ENCODE assay signal across 27 cellular contexts in the genomic region with DNA sequence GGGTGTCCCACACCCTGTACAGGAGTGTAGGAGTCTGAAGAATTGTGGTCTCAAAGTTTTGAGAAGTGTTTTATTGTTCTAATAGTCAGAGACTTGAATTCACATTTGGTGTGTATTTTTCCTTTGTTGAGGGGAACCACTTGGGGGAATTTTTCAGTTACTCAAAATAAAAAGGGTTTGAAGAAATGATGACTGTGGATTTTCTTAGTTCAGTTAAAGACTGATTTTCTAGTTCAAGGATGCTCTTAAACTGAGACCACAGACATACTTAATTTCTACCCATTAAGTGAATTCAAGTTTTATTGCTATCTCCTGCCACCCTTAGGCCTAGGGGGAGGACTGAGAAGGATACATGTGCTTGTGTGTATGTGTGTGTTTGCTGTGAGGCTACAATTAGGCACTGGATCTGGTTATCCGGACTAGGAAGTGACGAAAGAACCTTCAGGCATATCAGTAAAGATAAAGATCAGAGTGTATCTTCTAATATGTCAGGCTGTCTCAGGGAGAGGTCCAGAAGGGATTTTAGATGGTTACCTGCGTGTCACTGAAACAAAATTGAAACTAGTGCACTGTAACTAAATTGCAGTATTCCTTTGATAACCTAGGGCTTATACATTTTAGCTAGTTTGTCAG.
"Had no signal": no experiment of that assay in that cellular context is flagged by ENCODE, and none has a peak within 500 bp of the region (broad histone marks: within the 10 kb centered on the region; RNA-seq: fewer than 3 reads in every experiment).

No MANE protein-coding gene starts in this region.

- H3K4me3 ChIP-seq: coronary artery, dorsolateral prefrontal cortex had no signal

- DNase-seq: activated B cell treated with CpG ODN at 0.5 μM for 24 hours; activated CD4-positive, alpha-beta T cell treated with anti-CD3 and anti-CD28 coated beads for 48 hours; activated CD4-positive, alpha-beta T cell treated with anti-CD3 and anti-CD28 coated beads, Interleukin-2, amount 50 U/mL, for 1 hour; activated CD4-positive, alpha-beta T cell treated with anti-CD3 and anti-CD28 coated beads, Interleukin-2, amount 50 U/mL, for 48 hours; activated CD8-positive, alpha-beta memory T cell treated with anti-CD3 and anti-CD28 coated beads for 24 hours; activated CD8-positive, alpha-beta T cell treated with anti-CD3 and anti-CD28 coated beads for 36 hours; activated effector memory CD4-positive, alpha-beta T cell treated with Interleukin-2 at 50 U/mL for 16 hours; activated gamma-delta T cell treated with Interleukin-2 at 50 U/mL for 16 hours; activated naive CD4-positive, alpha-beta T cell treated with anti-CD3 and anti-CD28 coated beads, Interleukin-2, amount 50 U/mL, for 16 hours; activated naive CD4-positive, alpha-beta T cell treated with Interleukin-2 at 50 U/mL for 16 hours; activated T-cell treated with anti-CD3 and anti-CD28 coated beads, Interleukin-2, amount 50 U/mL, for 4 hours; amniotic stem cell; anterior cingulate cortex; brain microvascular endothelial cell; dorsolateral prefrontal cortex; effector memory CD4-positive, alpha-beta T cell; endodermal cell; foreskin fibroblast; head of caudate nucleus; T1000; WERI-Rb-1 had no signal

- H3K27me3 ChIP-seq: brain microvascular endothelial cell, dorsolateral prefrontal cortex had no signal

- FAIRE-seq: astrocyte, frontal cortex had no signal

- ATAC-seq: activated CD4-positive, CD25-positive, alpha-beta regulatory T cell treated with anti-CD3 and anti-CD28 coated beads, Interleukin-2, amount 50 U/mL, for 24 hours; activated CD8-positive, alpha-beta T cell treated with anti-CD3 and anti-CD28 coated beads for 36 hours; activated T-cell treated with anti-CD3 and anti-CD28 coated beads, Interleukin-2, amount 50 U/mL, for 4 hours; activated T-helper 17 cell treated with anti-CD3 and anti-CD28 coated beads, Interleukin-2, amount 50 U/mL, for 72 hours; esophagus mucosa had no signal

- H3K36me3 ChIP-seq: brain microvascular endothelial cell, WERI-Rb-1 had no signal

- H3K27ac ChIP-seq: brain microvascular endothelial cell, coronary artery, dorsolateral prefrontal cortex, WERI-Rb-1 had no signal
